ENCODE assay signal across 17 cellular contexts in the genomic region with DNA sequence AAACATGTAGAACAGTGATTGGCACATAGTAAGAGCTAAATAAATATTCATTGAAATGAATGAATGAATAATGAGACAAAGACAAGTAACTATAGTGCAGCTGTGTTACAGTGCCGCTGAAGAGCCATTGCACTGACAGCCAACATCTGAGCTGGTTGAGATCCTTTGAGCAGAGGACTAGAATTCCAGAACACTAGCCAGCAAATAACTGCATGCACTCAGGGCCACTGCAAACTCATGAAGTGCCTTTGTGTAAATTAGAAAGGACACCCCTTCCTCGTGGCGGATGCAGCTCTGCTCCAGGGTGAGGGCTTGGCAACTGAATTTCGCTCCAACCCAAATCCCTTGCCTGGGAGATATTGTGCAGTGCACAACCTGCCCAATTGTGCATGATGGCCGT.
DNase-seq lines count a peak whose midpoint lies in the region; ATAC-seq and TF ChIP-seq lines count a peak whose summit lies in the region.
"Had no signal": no experiment of that assay in that cellular context is flagged by ENCODE, and none has a peak within 500 bp of the region (broad histone marks: within the 10 kb centered on the region; RNA-seq: fewer than 3 reads in every experiment).

No MANE protein-coding gene starts in this region.

- H3K9me3 ChIP-seq in right cardiac atrium (ENCODE audit: control insufficient read depth, low read length) (no peaks in the 10 kb centered on the region), mesenchymal stem cell (ENCODE audit: control insufficient read depth, low read length) (no peaks in the 10 kb centered on the region), upper lobe of right lung (no peaks in the 10 kb centered on the region)

- no peak overlapping the region for H2BK5ac ChIP-seq in mesenchymal stem cell (ENCODE audit: low read depth, low read length, poor library complexity, severe bottlenecking)

- H3K36me3 ChIP-seq in mesenchymal stem cell (ENCODE audit: control insufficient read depth in 1 of 2, insufficient read depth in 2 of 2, low read depth in 1 of 2, low read length in 2 of 2) (no peaks in the 10 kb centered on the region), upper lobe of right lung (no peaks in the 10 kb centered on the region)

- H2BK12ac ChIP-seq in mesenchymal stem cell (ENCODE audit: low read length in 2 of 2) = no peak overlapping the region

- no peak overlapping the region for H4K8ac ChIP-seq in mesenchymal stem cell (ENCODE audit: low read length)

- H3K23ac ChIP-seq in mesenchymal stem cell (ENCODE audit: low read length in 2 of 2) = no peak overlapping the region

- H4K91ac ChIP-seq in mesenchymal stem cell (ENCODE audit: low read length) = peak overlapping the region; percentile 46

- H3K4me3 ChIP-seq in right cardiac atrium (ENCODE audit: low read length) = no peak overlapping the region
- H3K4me3 ChIP-seq in mesenchymal stem cell (ENCODE audit: insufficient read depth in 1 of 2, low read depth in 1 of 2, low read length in 2 of 2) = no peak overlapping the region
- H3K4me3 ChIP-seq in upper lobe of right lung = no peak overlapping the region

- H3K4me1 ChIP-seq in right cardiac atrium (ENCODE audit: control insufficient read depth, insufficient read depth, low read length) (no peaks in the 10 kb centered on the region), mesenchymal stem cell (ENCODE audit: control insufficient read depth, insufficient read depth, low read depth, low read length) (no peaks in the 10 kb centered on the region), upper lobe of right lung (no peaks in the 10 kb centered on the region)

- no peak overlapping the region for H3K18ac ChIP-seq in mesenchymal stem cell (ENCODE audit: low read depth in 1 of 2, low read length in 2 of 2)

- intact Hi-C loops in left ventricle myocardium superior (cut with micrococcal nuclease) = no loop called here
- intact Hi-C loops in right cardiac atrium (cut with DNase I) = no loop called here
- intact Hi-C loops in upper lobe of right lung (cut with DNase I) = no loop called here

- no peak for TF ChIP-seq CTCF in upper lobe of right lung (IDR thresholded peaks at IDR 0.05)

- H3K79me1 ChIP-seq in mesenchymal stem cell (replicated peaks; ENCODE audit: low read length, poor library complexity, severe bottlenecking) = no peaks in the 10 kb centered on the region

- H3K27me3 ChIP-seq in right cardiac atrium (ENCODE audit: control insufficient read depth, insufficient read depth) (no peaks in the 10 kb centered on the region), mesenchymal stem cell (ENCODE audit: control insufficient read depth in 1 of 2, insufficient read depth in 1 of 2, low read length in 2 of 2) (peaks cover 0 to 5% of the 10 kb centered on the region in 2 experiments), upper lobe of right lung (no peaks in the 10 kb centered on the region)

- WGBS in right cardiac atrium = 63% methylated on average over 5 of the region's 5 CpGs
- WGBS in mesenchymal stem cell = 64% methylated on average over 5 of the region's 5 CpGs

- H3K27ac ChIP-seq in right cardiac atrium (ENCODE audit: low read length) (no peak overlapping the region), mesenchymal stem cell (ENCODE audit: low read length, poor library complexity, severe bottlenecking) (no peak overlapping the region), upper lobe of right lung (no peak overlapping the region)

- no peak overlapping the region for H3K4me2 ChIP-seq in mesenchymal stem cell (ENCODE audit: low read length, poor library complexity, severe bottlenecking)

- H3K4ac ChIP-seq in mesenchymal stem cell (ENCODE audit: low read depth in 1 of 2, low read length in 2 of 2) = no peak overlapping the region

- H3K14ac ChIP-seq in mesenchymal stem cell (ENCODE audit: low read length in 2 of 2) = no peak overlapping the region

- no peak overlapping the region for H3K9ac ChIP-seq in mesenchymal stem cell (ENCODE audit: low read length)

- ATAC-seq in left ventricle myocardium superior (peak; percentile 44), right cardiac atrium (no peak), upper lobe of right lung (peak; percentile 67), HG03460 (IDR thresholded peaks at IDR 0.05; ENCODE audit: unreplicated experiment) (no peak)

- no peak overlapping the region for H2BK120ac ChIP-seq in mesenchymal stem cell (ENCODE audit: low read depth, low read length)

- no peak overlapping the region for H2BK15ac ChIP-seq in mesenchymal stem cell (ENCODE audit: low read depth, poor library complexity, severe bottlenecking)

- DNase-seq in left ventricle myocardium superior = no peak
- no peak for DNase-seq in right cardiac atrium
- no peak for DNase-seq in mesenchymal stem cell
- DNase-seq in putamen (ENCODE audit: low spot score) = peak; percentile 25
- no peak for DNase-seq in upper lobe of right lung
- DNase-seq in superior temporal gyrus (ENCODE audit: extremely low spot score) = no peak
- DNase-seq: C1 segment of cervical spinal cord; Calu3; CD4-positive, alpha-beta memory T cell; COR-L47; DMS53; DMS79 treated with DMSO at 0.1 percent for 48 hours; GF-D8; GOT3; H7; HCEC 1CT had no signal

- H2AFZ ChIP-seq in mesenchymal stem cell (ENCODE audit: low read depth, low read length) = no peak overlapping the region

- H2AK5ac ChIP-seq in mesenchymal stem cell (ENCODE audit: low read length, severe bottlenecking) = no peak overlapping the region

Comparison
In these comparisons a context has a peak if more than half of its experiments do, and no peak if none do; other contexts are left out.
1. ATAC-seq: peak in left ventricle myocardium superior (single experiment) and upper lobe of right lung (single experiment); none in right cardiac atrium (0 of 2) and HG03460 (single experiment).